In the genomic region with DNA sequence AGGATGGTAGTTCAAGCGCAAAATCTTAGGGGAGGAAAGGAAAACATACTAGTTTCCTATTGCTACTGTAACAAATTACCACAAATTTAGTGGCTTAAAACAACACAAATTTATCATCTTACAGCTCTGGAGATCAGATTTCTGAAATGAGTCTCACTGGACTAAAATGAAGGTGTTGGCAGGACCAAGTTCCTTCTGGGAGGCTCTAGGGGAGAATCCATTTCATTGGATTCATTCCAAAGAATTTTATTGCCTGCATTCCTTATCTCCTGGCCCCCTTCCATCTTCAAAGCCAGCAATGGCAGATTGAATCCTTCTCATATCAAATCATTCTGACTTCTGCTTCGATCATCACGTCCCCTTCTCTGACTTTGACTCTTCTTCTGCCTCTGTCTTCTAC, we compare ENCODE assay signal across 30 cellular contexts.
DNase-seq lines count a peak whose midpoint lies in the region; ATAC-seq and TF ChIP-seq lines count a peak whose summit lies in the region.
"Had no signal": no experiment of that assay in that cellular context is flagged by ENCODE, and none has a peak within 500 bp of the region (broad histone marks: within the 10 kb centered on the region; RNA-seq: fewer than 3 reads in every experiment).

No MANE protein-coding gene starts in this region.

- TF ChIP-seq RAD21 in IMR-90 (IDR thresholded peaks at IDR 0.05; ENCODE audit: low read length): no peak

- H3K79me1 ChIP-seq in IMR-90 (ENCODE audit: low read depth in 1 of 2, low read length in 2 of 2): no peaks in the 10 kb centered on the region

- H4K8ac ChIP-seq in IMR-90 (ENCODE audit: low read depth in 2 of 2, low read length in 2 of 2): no peak overlapping the region

- no peaks in the 10 kb centered on the region for H4K20me1 ChIP-seq in IMR-90 (ENCODE audit: insufficient read depth, low read length)

- no peak overlapping the region for H3K23ac ChIP-seq in IMR-90 (ENCODE audit: low read depth, low read length)

- H3K56ac ChIP-seq in IMR-90 (ENCODE audit: extremely low read depth, insufficient read depth, low read length): no peak overlapping the region

- no peak overlapping the region for H3K4me3 ChIP-seq in IMR-90 (ENCODE audit: insufficient read depth, low read depth, low read length)
- H3K4me3 ChIP-seq: adrenal gland, esophagus muscularis mucosa, gastroesophageal sphincter, left lung, pancreas, SK-N-MC, smooth muscle cell, upper lobe of right lung had no signal

- no peak overlapping the region for H2BK5ac ChIP-seq in IMR-90 (ENCODE audit: low read depth, low read length, poor library complexity, severe bottlenecking)

- H3K9me1 ChIP-seq in IMR-90 (ENCODE audit: insufficient read depth, low read length): peaks cover 3% of the 10 kb centered on the region

- H2BK15ac ChIP-seq in IMR-90 (ENCODE audit: low read depth, low read length): no peak overlapping the region

- CTCF ChIA-PET in IMR-90 (lab: Yijun Ruan, JAX): no interaction called here

- no peak overlapping the region for H3K9ac ChIP-seq in IMR-90 (ENCODE audit: low read depth, low read length)

- TF ChIP-seq POLR2A in IMR-90 (IDR thresholded peaks at IDR 0.05; ENCODE audit: low read depth, low read length): no peak

- no peak overlapping the region for H2BK120ac ChIP-seq in IMR-90 (ENCODE audit: low read depth, low read length)

- H2BK20ac ChIP-seq in IMR-90 (ENCODE audit: low read depth, low read length): no peak overlapping the region

- H3K9me3 ChIP-seq in IMR-90 (ENCODE audit: control insufficient read depth, insufficient read depth, low read length): no peaks in the 10 kb centered on the region
- H3K9me3 ChIP-seq: adrenal gland, esophagus muscularis mucosa, gastroesophageal sphincter, left lung, pancreas, upper lobe of right lung had no signal

- TF ChIP-seq CTCF in IMR-90 (conservative IDR thresholded peaks at IDR 0.05; ENCODE audit: low read depth, low read length) (no peak), VCaP (conservative IDR thresholded peaks at IDR 0.05) (no peak)

- 0 out of 2 replicates have a peak, but pooled peaks have one; percentile 25 for ATAC-seq in IMR-90 (ENCODE audit: low read depth)
- no peak for ATAC-seq in GM19467 (IDR thresholded peaks at IDR 0.05; ENCODE audit: unreplicated experiment)
- ATAC-seq: activated CD4-positive, CD25-positive, alpha-beta regulatory T cell treated with anti-CD3 and anti-CD28 coated beads, Interleukin-2, amount 50 U/mL, for 24 hours; activated T-cell treated with anti-CD3 and anti-CD28 coated beads, Interleukin-2, amount 50 U/mL, for 72 hours; gastroesophageal sphincter; left lung; stimulated activated naive CD8-positive, alpha-beta T cell treated with anti-CD3 and anti-CD28 coated beads, Interleukin-15, Interleukin-2, amounts not matched to agents 100 U/mL and 50 U/mL, for 24 hours; upper lobe of right lung had no signal

- DNase-seq in EL: peak; percentile 53
- peak; percentile 41 for DNase-seq in IMR-90
- peak; percentile 10 for DNase-seq in kidney glomerular epithelial cell (lab: John Stamatoyannopoulos, UW)
- DNase-seq in NCI-H2107 treated with DMSO at 0.1 percent for 48 hours (lab: John Stamatoyannopoulos, UW; ENCODE audit: unreplicated experiment): no peak
- no peak for DNase-seq in AG08395 (ENCODE audit: low spot score)
- DNase-seq: activated CD4-positive, alpha-beta T cell treated with anti-CD3 and anti-CD28 coated beads, Interleukin-2, amount 50 U/mL, for 48 hours; activated naive CD4-positive, alpha-beta T cell treated with anti-CD3 and anti-CD28 coated beads, Interleukin-2, amount 10 ng/mL, durations not matched to agents 7 days and 5 days; activated T-cell treated with anti-CD3 and anti-CD28 coated beads, Interleukin-2, amount 50 U/mL, for 72 hours; AML-193; Calu3; CD4-positive, CD25-positive, alpha-beta regulatory T cell; hippocampal formation; KBM-7; left lung; mesendoderm; NCI-H2029 treated with DMSO at 0.1 percent for 48 hours; NCI-H774; pancreas; retina; stimulated activated CD4-positive, alpha-beta T cell treated with anti-CD3 and anti-CD28 coated beads, Interleukin-1b, Interleukin-23, amount 100 ng/mL, for 48 hours; stimulated activated naive CD8-positive, alpha-beta T cell treated with anti-CD3 and anti-CD28 coated beads, Interleukin-15, Interleukin-2, amounts not matched to agents 100 U/mL and 50 U/mL, for 24 hours; upper lobe of right lung had no signal

- H3K18ac ChIP-seq in IMR-90 (ENCODE audit: low read depth, low read length): peak overlapping the region; percentile 49; the same call in 1 of the 2 replicates

- intact Hi-C loops in IMR-90 (cut with micrococcal nuclease): no loop called here

- no peak overlapping the region for H2AFZ ChIP-seq in IMR-90 (replicated peaks; ENCODE audit: low read length, poor library complexity)

- in situ Hi-C loops in IMR-90 (cut with MboI; ENCODE audit: low sequenced_read_pairs): no loop called here

- H4K91ac ChIP-seq in IMR-90 (ENCODE audit: insufficient read depth, low read depth, low read length): no peak overlapping the region

- dilution Hi-C loops in IMR-90 (cut with HindIII; ENCODE audit: low sequenced_read_pairs, unreplicated experiment): no loop called here

- H3K4me2 ChIP-seq in IMR-90 (ENCODE audit: low read depth, low read length): no peak overlapping the region
- H3K4me2 ChIP-seq: smooth muscle cell had no signal

- POLR2A ChIA-PET in IMR-90 (lab: Charles Lee; ENCODE audit: unreplicated experiment): no interaction called here

- WGBS in IMR-90 (ENCODE audit: extremely low coverage in 2 of 2, insufficient read length in 1 of 2), 2 experiments: no CpG with 5 or more reads among the region's 3 CpGs

- BruUV-seq in IMR-90 (replicated peaks; lab: Mats Ljungman, UMichigan): no TSS peak

- H3K36me3 ChIP-seq in IMR-90 (ENCODE audit: control insufficient read depth, insufficient read depth, low read length): no peaks in the 10 kb centered on the region
- H3K36me3 ChIP-seq: adrenal gland, esophagus muscularis mucosa, gastroesophageal sphincter, left lung, pancreas, upper lobe of right lung had no signal

- H3K27ac ChIP-seq in IMR-90 (ENCODE audit: insufficient read depth, low read length) (no peak overlapping the region), VCaP (peak overlapping the region; percentile 28; the same call in 1 of the 2 replicates)
- H3K27ac ChIP-seq: adrenal gland, esophagus muscularis mucosa, gastroesophageal sphincter, left lung, pancreas, SK-N-MC, upper lobe of right lung had no signal

- no peak overlapping the region for H2AK9ac ChIP-seq in IMR-90 (replicated peaks; ENCODE audit: low read depth, low read length, poor library complexity)

- peak overlapping the region; percentile 33; the same call in 1 of the 2 replicates for H4K5ac ChIP-seq in IMR-90 (ENCODE audit: low read depth, low read length)

- peaks cover 7% of the 10 kb centered on the region for H3K4me1 ChIP-seq in IMR-90 (ENCODE audit: control insufficient read depth, insufficient read depth, low read length)
- H3K4me1 ChIP-seq: adrenal gland, esophagus muscularis mucosa, gastroesophageal sphincter, left lung, upper lobe of right lung had no signal

- H3K4ac ChIP-seq in IMR-90 (ENCODE audit: low read depth, low read length): no peak overlapping the region

- H3K27me3 ChIP-seq in IMR-90 (ENCODE audit: control insufficient read depth, insufficient read depth, low read length): no peaks in the 10 kb centered on the region
- H3K27me3 ChIP-seq: adrenal gland, esophagus muscularis mucosa, gastroesophageal sphincter, left lung, pancreas, upper lobe of right lung had no signal

- no peak overlapping the region for H2AK5ac ChIP-seq in IMR-90 (ENCODE audit: low read depth, low read length)

- H3K14ac ChIP-seq in IMR-90 (replicated peaks; ENCODE audit: low read depth, low read length): no peak overlapping the region

TF ChIP-seq in IMR-90, 13 proteins besides CTCF, POLR2A, EP300 and RAD21:
- TF ChIP-seq MAZ (IDR thresholded peaks at IDR 0.05; ENCODE audit: borderline replicate concordance, low read depth, low read length): no peak

Comparison
In these comparisons a context has a peak if more than half of its experiments do, and no peak if none do; other contexts are left out.
1. DNase-seq: peak in EL (single experiment), IMR-90 (single experiment) and kidney glomerular epithelial cell (single experiment); none in NCI-H2107 treated with DMSO at 0.1 percent for 48 hours (single experiment) and AG08395 (single experiment).